Comparison of ENCODE assay signal across 1 cellular context in the genomic region with DNA sequence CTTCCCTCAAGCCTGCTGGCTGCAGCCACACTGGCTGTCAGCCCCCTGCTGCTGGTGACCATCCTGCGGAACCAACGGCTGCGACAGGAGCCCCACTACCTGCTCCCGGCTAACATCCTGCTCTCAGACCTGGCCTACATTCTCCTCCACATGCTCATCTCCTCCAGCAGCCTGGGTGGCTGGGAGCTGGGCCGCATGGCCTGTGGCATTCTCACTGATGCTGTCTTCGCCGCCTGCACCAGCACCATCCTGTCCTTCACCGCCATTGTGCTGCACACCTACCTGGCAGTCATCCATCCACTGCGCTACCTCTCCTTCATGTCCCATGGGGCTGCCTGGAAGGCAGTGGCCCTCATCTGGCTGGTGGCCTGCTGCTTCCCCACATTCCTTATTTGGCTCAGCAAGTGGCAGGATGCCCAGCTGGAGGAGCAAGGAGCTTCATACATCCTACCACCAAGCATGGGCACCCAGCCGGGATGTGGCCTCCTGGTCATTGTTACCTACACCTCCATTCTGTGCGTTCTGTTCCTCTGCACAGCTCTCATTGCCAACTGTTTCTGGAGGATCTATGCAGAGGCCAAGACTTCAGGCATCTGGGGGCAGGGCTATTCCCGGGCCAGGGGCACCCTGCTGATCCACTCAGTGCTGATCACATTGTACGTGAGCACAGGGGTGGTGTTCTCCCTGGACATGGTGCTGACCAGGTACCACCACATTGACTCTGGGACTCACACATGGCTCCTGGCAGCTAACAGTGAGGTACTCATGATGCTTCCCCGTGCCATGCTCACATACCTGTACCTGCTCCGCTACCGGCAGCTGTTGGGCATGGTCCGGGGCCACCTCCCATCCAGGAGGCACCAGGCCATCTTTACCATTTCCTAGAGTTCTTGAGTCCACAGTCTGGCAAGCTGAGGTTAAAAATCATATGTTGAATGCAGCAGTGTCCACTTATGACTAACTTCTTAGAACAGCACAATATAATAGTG.
TF ChIP-seq lines count a peak whose summit lies in the region.

No MANE protein-coding gene starts in this region.

TF ChIP-seq in SK-N-SH, 30 proteins besides CTCF, POLR2A, EP300 and RAD21 (continued from another document):
- TF ChIP-seq, protein P1, sequence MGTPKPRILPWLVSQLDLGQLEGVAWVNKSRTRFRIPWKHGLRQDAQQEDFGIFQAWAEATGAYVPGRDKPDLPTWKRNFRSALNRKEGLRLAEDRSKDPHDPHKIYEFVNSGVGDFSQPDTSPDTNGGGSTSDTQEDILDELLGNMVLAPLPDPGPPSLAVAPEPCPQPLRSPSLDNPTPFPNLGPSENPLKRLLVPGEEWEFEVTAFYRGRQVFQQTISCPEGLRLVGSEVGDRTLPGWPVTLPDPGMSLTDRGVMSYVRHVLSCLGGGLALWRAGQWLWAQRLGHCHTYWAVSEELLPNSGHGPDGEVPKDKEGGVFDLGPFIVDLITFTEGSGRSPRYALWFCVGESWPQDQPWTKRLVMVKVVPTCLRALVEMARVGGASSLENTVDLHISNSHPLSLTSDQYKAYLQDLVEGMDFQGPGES (IDR thresholded peaks at IDR 0.05; ENCODE audit: low read depth, low read length): no peak
- TF ChIP-seq RXRA (IDR thresholded peaks at IDR 0.05; ENCODE audit: borderline replicate concordance, low read depth) (no peak), MXI1 (IDR thresholded peaks at IDR 0.05; ENCODE audit: low read depth, low read length) (no peak), USF1 (IDR thresholded peaks at IDR 0.05; ENCODE audit: borderline replicate concordance, low read depth) (no peak), ZBTB33 (IDR thresholded peaks at IDR 0.05; ENCODE audit: borderline replicate concordance, low read depth) (no peak)
- TF ChIP-seq, protein P2, sequence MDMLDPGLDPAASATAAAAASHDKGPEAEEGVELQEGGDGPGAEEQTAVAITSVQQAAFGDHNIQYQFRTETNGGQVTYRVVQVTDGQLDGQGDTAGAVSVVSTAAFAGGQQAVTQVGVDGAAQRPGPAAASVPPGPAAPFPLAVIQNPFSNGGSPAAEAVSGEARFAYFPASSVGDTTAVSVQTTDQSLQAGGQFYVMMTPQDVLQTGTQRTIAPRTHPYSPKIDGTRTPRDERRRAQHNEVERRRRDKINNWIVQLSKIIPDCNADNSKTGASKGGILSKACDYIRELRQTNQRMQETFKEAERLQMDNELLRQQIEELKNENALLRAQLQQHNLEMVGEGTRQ (IDR thresholded peaks at IDR 0.05; ENCODE audit: borderline replicate concordance, low read depth, low read length): no peak
TF ChIP-seq in SK-N-SH: peak in this region for 0.
